Comparison of ENCODE assay signal across 17 cellular contexts in the genomic region with DNA sequence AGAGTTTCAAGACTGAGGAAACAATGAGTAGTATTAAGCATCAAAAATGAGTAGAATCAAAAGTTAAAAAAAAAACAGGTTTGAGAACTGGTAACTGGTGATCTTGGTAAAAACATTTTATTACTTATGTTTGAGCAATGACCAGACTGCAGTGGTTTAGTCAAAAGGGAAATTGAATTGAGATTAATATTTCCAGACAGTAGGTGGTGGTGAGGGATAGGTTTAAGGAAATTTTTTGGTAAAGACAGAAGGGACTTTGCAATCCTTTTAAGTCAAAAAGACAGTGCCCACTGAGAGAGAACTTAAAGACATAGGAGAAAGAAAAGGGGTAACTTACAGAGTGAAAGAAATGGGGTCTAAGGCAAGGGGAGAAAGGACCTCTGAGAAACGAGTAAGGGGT.
DNase-seq lines count a peak whose midpoint lies in the region; ATAC-seq and TF ChIP-seq lines count a peak whose summit lies in the region.
"Had no signal": no experiment of that assay in that cellular context is flagged by ENCODE, and none has a peak within 500 bp of the region (broad histone marks: within the 10 kb centered on the region; RNA-seq: fewer than 3 reads in every experiment).

No MANE protein-coding gene starts in this region.

- peaks cover 9% of the 10 kb centered on the region for H3K4me1 Mint-ChIP-seq in T-helper 2 cell treated with Interferon-gamma antibody and Interleukin-4, amounts not matched to agents 5 μg/mL and 100 μg/mL, for 36 hours (ENCODE audit: low read depth)
- H3K4me1 Mint-ChIP-seq in chondrocyte (ENCODE audit: low read depth), result peaks cover 41% of the 10 kb centered on the region
- peaks cover 15% of the 10 kb centered on the region for H3K4me1 Mint-ChIP-seq in nephron progenitor cell

- no peak for TF ChIP-seq POLR2A in HCT116 (IDR thresholded peaks at IDR 0.05; ENCODE audit: borderline replicate concordance, extremely low read depth, insufficient read depth, insufficient read length)

- no peaks in the 10 kb centered on the region for H4K20me1 ChIP-seq in HCT116 (ENCODE audit: insufficient read depth)

- H3K36me3 ChIP-seq in HCT116 (ENCODE audit: control insufficient read depth in 1 of 2, insufficient read depth in 2 of 2, low read length in 2 of 2) (0 out of 4 replicates have a peak, but pooled peaks cover 0 to 3% of the 10 kb centered on the region in 2 experiments), heart right ventricle (peaks cover 0 to 24% (median 9%) of the 10 kb centered on the region in 9 donors)

- H3K4me3 ChIP-seq in HCT116 (replicated peaks in 1 of 2; ENCODE audit: low read depth in 1 of 2, low read length in 2 of 2) (no peak overlapping the region), heart right ventricle (no peak overlapping the region)
- H3K4me3 ChIP-seq: BLaER1 treated with 17β-estradiol and CSF1 and Interleukin-3, amounts not matched to agents 10 nM and 100 nM; Peyer's patch had no signal

- DNase-seq in T-helper 2 cell treated with Interferon-gamma antibody and Interleukin-4, amounts not matched to agents 5 μg/mL and 100 μg/mL, for 36 hours (ENCODE audit: low spot score), result no peak
- DNase-seq in T-helper 2 cell (no peak), HCT116 (ENCODE audit: low read depth, low spot score) (no peak), chondrocyte (ENCODE audit: low spot score) (no peak), nephron progenitor cell (no peak), heart right ventricle (no peak)
- no peak for DNase-seq in activated CD4-positive, alpha-beta T cell treated with anti-CD3 and anti-CD28 coated beads for 48 hours
- DNase-seq: Caco-2, IMR-90, NCI-H1417, NCI-H2029, NCI-H2171 treated with DMSO at 0.1 percent for 48 hours, Peyer's patch, SIG-M5 had no signal

- no peak overlapping the region for H3K4me2 ChIP-seq in HCT116 (ENCODE audit: low read length)
- H3K4me2 ChIP-seq: BLaER1 treated with 17β-estradiol and CSF1 and Interleukin-3, amounts not matched to agents 10 nM and 100 nM had no signal

- ATAC-seq in HCT116 (no peak), HG03469 (IDR thresholded peaks at IDR 0.05; ENCODE audit: unreplicated experiment) (no peak), heart right ventricle (no peak)

- no peak overlapping the region for H3K9ac ChIP-seq in HCT116 (ENCODE audit: low read length)
- H3K9ac ChIP-seq: BLaER1 treated with 17β-estradiol and CSF1 and Interleukin-3, amounts not matched to agents 10 nM and 100 nM had no signal

- no peaks in the 10 kb centered on the region for H3K9me3 Mint-ChIP-seq in T-helper 2 cell treated with Interferon-gamma antibody and Interleukin-4, amounts not matched to agents 5 μg/mL and 100 μg/mL, for 36 hours
- no peaks in the 10 kb centered on the region for H3K9me3 Mint-ChIP-seq in chondrocyte (ENCODE audit: low read depth)
- H3K9me3 Mint-ChIP-seq in nephron progenitor cell, result peaks cover 9% of the 10 kb centered on the region

- no peak overlapping the region for H3K27ac ChIP-seq in HCT116 (ENCODE audit: low read depth, low read length)
- H3K27ac ChIP-seq in heart right ventricle, result no peak overlapping the region
- H3K27ac ChIP-seq: 22Rv1; BLaER1 treated with 17β-estradiol and CSF1 and Interleukin-3, amounts not matched to agents 10 nM and 100 nM; Peyer's patch had no signal

- CTCF ChIA-PET in HCT116 (lab: Charles Lee), result no interaction called here

- no peaks in the 10 kb centered on the region for H3K27me3 Mint-ChIP-seq in T-helper 2 cell treated with Interferon-gamma antibody and Interleukin-4, amounts not matched to agents 5 μg/mL and 100 μg/mL, for 36 hours (ENCODE audit: low read depth)
- H3K27me3 Mint-ChIP-seq in chondrocyte (ENCODE audit: low read depth) (no peaks in the 10 kb centered on the region), nephron progenitor cell (ENCODE audit: low read depth, poor library complexity) (no peaks in the 10 kb centered on the region)

- no peaks in the 10 kb centered on the region for H3K9me2 ChIP-seq in HCT116 (ENCODE audit: insufficient read depth)

- TF ChIP-seq RAD21 in HCT116 (IDR thresholded peaks at IDR 0.05; ENCODE audit: low read depth), result peak; percentile 6; the same call in 1 of the 2 replicates

- 44 to 65% methylated on average over 1 of the region's 1 CpG for WGBS in heart right ventricle, 2 donors

- RAD21 ChIA-PET in HCT116 (lab: Charles Lee; ENCODE audit: low non-redundant PET in 1 of 2, low total read pairs in 2 of 2, uncharacterized antibody in 2 of 2, unreplicated experiment in 2 of 2), result no interaction called here

- H3K27ac Mint-ChIP-seq in T-helper 2 cell treated with Interferon-gamma antibody and Interleukin-4, amounts not matched to agents 5 μg/mL and 100 μg/mL, for 36 hours, result peak overlapping the region; percentile 11
- H3K27ac Mint-ChIP-seq in chondrocyte (ENCODE audit: unreplicated experiment), result peak overlapping the region; percentile 15
- peak overlapping the region; percentile 86 for H3K27ac Mint-ChIP-seq in nephron progenitor cell

- H3K4me1 ChIP-seq in HCT116 (ENCODE audit: control insufficient read depth in 1 of 2, insufficient read depth in 2 of 2, low read length in 2 of 2), result no peaks in the 10 kb centered on the region
- H3K4me1 ChIP-seq in heart right ventricle, result peaks cover 0 to 19% (median 3%) of the 10 kb centered on the region in 9 donors
- H3K4me1 ChIP-seq: BLaER1 treated with 17β-estradiol and CSF1 and Interleukin-3, amounts not matched to agents 10 nM and 100 nM; Peyer's patch had no signal

- H3K27me3 ChIP-seq in HCT116 (ENCODE audit: insufficient read depth, low read length), result no peaks in the 10 kb centered on the region
- H3K27me3 ChIP-seq in heart right ventricle, result no peaks in the 10 kb centered on the region
- H3K27me3 ChIP-seq: BLaER1 treated with 17β-estradiol and CSF1 and Interleukin-3, amounts not matched to agents 10 nM and 100 nM; Peyer's patch had no signal

- POLR2A ChIA-PET in HCT116 (lab: Charles Lee), result no interaction called here

- intact Hi-C loops in HCT116 (cut with micrococcal nuclease), result no loop called here
- intact Hi-C loops in heart right ventricle (cut with DNase I), result no loop called here

- H3K79me2 ChIP-seq in HCT116 (ENCODE audit: insufficient read depth, low read length), result no peaks in the 10 kb centered on the region

- H3K9me3 ChIP-seq in HCT116 (ENCODE audit: control insufficient read depth in 1 of 2, insufficient read depth in 1 of 2, low read depth in 1 of 2, low read length in 2 of 2) (no peaks in the 10 kb centered on the region; a peak in 1 of 4 replicates), heart right ventricle (peaks cover 0 to 12% (median 0%) of the 10 kb centered on the region in 11 donors)
- H3K9me3 ChIP-seq: Caco-2, Peyer's patch had no signal

- H3K36me3 Mint-ChIP-seq in T-helper 2 cell treated with Interferon-gamma antibody and Interleukin-4, amounts not matched to agents 5 μg/mL and 100 μg/mL, for 36 hours (ENCODE audit: low read depth), result peaks cover 34% of the 10 kb centered on the region
- peaks cover 8% of the 10 kb centered on the region for H3K36me3 Mint-ChIP-seq in chondrocyte (ENCODE audit: low read depth)
- H3K36me3 Mint-ChIP-seq in nephron progenitor cell (ENCODE audit: low read depth), result peaks cover 19% of the 10 kb centered on the region

- H3K4me3 Mint-ChIP-seq in T-helper 2 cell treated with Interferon-gamma antibody and Interleukin-4, amounts not matched to agents 5 μg/mL and 100 μg/mL, for 36 hours, result no peak overlapping the region
- H3K4me3 Mint-ChIP-seq in chondrocyte (ENCODE audit: unreplicated experiment) (no peak overlapping the region), nephron progenitor cell (no peak overlapping the region)

- TF ChIP-seq CTCF in HCT116 (IDR thresholded peaks at IDR 0.05 in 2 of 3, conservative IDR thresholded peaks at IDR 0.05 in 1 of 3; ENCODE audit: borderline replicate concordance in 1 of 3, insufficient read depth in 1 of 3, low read depth in 2 of 3, low read length in 2 of 3), result no peak
- peak; percentile 66 for TF ChIP-seq CTCF in chondrocyte (IDR thresholded peaks at IDR 0.05)
- TF ChIP-seq CTCF in nephron progenitor cell (IDR thresholded peaks at IDR 0.05), result no peak
- peak in 1 of 9 donors; percentile 14 for TF ChIP-seq CTCF in heart right ventricle (IDR thresholded peaks at IDR 0.05)

- H2AFZ ChIP-seq in HCT116 (ENCODE audit: low read depth, low read length, poor library complexity, severe bottlenecking), result no peak overlapping the region

- BruUV-seq in HCT116 (replicated peaks; lab: Mats Ljungman, UMichigan), result no TSS peak

TF ChIP-seq in HCT116, 20 proteins besides CTCF, POLR2A, EP300 and RAD21:
- TF ChIP-seq ZFX (IDR thresholded peaks at IDR 0.05) (no peak), TCF7L2 (IDR thresholded peaks at IDR 0.05; ENCODE audit: borderline replicate concordance, extremely low read depth, insufficient read depth, insufficient read length) (no peak), CBX3 (IDR thresholded peaks at IDR 0.05; ENCODE audit: low read depth) (no peak), SRF (IDR thresholded peaks at IDR 0.05; ENCODE audit: low read depth) (no peak), SIN3A (IDR thresholded peaks at IDR 0.05; ENCODE audit: low read depth) (no peak), ZNF274 (IDR thresholded peaks at IDR 0.05; ENCODE audit: low read depth, low read length) (no peak), JUND (IDR thresholded peaks at IDR 0.05) (no peak), ELF1 (IDR thresholded peaks at IDR 0.05; ENCODE audit: borderline replicate concordance, low read depth) (no peak), POLR2AphosphoS5 (IDR thresholded peaks at IDR 0.05; ENCODE audit: low read depth, low read length) (no peak)
- TF ChIP-seq, protein P1, sequence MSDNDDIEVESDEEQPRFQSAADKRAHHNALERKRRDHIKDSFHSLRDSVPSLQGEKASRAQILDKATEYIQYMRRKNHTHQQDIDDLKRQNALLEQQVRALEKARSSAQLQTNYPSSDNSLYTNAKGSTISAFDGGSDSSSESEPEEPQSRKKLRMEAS (IDR thresholded peaks at IDR 0.05), result no peak
- TF ChIP-seq, protein P2, sequence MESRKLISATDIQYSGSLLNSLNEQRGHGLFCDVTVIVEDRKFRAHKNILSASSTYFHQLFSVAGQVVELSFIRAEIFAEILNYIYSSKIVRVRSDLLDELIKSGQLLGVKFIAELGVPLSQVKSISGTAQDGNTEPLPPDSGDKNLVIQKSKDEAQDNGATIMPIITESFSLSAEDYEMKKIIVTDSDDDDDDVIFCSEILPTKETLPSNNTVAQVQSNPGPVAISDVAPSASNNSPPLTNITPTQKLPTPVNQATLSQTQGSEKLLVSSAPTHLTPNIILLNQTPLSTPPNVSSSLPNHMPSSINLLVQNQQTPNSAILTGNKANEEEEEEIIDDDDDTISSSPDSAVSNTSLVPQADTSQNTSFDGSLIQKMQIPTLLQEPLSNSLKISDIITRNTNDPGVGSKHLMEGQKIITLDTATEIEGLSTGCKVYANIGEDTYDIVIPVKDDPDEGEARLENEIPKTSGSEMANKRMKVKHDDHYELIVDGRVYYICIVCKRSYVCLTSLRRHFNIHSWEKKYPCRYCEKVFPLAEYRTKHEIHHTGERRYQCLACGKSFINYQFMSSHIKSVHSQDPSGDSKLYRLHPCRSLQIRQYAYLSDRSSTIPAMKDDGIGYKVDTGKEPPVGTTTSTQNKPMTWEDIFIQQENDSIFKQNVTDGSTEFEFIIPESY (IDR thresholded peaks at IDR 0.05; ENCODE audit: extremely low read depth, insufficient replicate concordance, low read length), result no peak

Comparison
In these comparisons a context has a peak if more than half of its experiments do, and no peak if none do; other contexts are left out.
1. H3K27ac Mint-ChIP-seq: peak in every context shown above with its lines; median percentile 86 in nephron progenitor cell; 15 in chondrocyte; 11 in T-helper 2 cell treated with Interferon-gamma antibody and Interleukin-4, amounts not matched to agents 5 μg/mL and 100 μg/mL, for 36 hours.